In genomic region chr14:54556535-54556934, GRCh38 we compare ENCODE assay signal across 1 cellular context.
A peak's percentile ranks its signal among the peaks of the same experiment; 100 is the strongest.
TF ChIP-seq lines count a peak whose summit lies in the region.

No MANE protein-coding gene starts in this region.

TF ChIP-seq in HepG2, 621 proteins besides CTCF, POLR2A, EP300 and RAD21 (continued from another document and continues in another):
- no peak for TF ChIP-seq UBTF (CRISPR knock-in tag; IDR thresholded peaks at IDR 0.05)
- no peak for TF ChIP-seq ZSCAN30 (CRISPR knock-in tag; IDR thresholded peaks at IDR 0.05)
- no peak for TF ChIP-seq ZNF816 (CRISPR knock-in tag; IDR thresholded peaks at IDR 0.05; ENCODE audit: borderline replicate concordance)
- TF ChIP-seq NFKBIZ (CRISPR knock-in tag; IDR thresholded peaks at IDR 0.05) = no peak
- TF ChIP-seq SIN3B (IDR thresholded peaks at IDR 0.05; ENCODE audit: low read length) = no peak
- TF ChIP-seq ZFP41 (CRISPR knock-in tag; IDR thresholded peaks at IDR 0.05; ENCODE audit: borderline replicate concordance) = no peak
- no peak for TF ChIP-seq CCAR2 (optimal IDR thresholded peaks at IDR 0.05; ENCODE audit: low read depth, low read length)
- no peak for TF ChIP-seq SETDB1 (CRISPR knock-in tag; IDR thresholded peaks at IDR 0.05; ENCODE audit: borderline replicate concordance)
- TF ChIP-seq, protein P1, sequence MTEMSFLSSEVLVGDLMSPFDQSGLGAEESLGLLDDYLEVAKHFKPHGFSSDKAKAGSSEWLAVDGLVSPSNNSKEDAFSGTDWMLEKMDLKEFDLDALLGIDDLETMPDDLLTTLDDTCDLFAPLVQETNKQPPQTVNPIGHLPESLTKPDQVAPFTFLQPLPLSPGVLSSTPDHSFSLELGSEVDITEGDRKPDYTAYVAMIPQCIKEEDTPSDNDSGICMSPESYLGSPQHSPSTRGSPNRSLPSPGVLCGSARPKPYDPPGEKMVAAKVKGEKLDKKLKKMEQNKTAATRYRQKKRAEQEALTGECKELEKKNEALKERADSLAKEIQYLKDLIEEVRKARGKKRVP (CRISPR knock-in tag; IDR thresholded peaks at IDR 0.05) = peak; percentile 92 to 100
- peak; percentile 71; the same call in 1 of the 2 replicates for TF ChIP-seq ZMYM4 (CRISPR knock-in tag; IDR thresholded peaks at IDR 0.05)
- TF ChIP-seq ZNF225 (CRISPR knock-in tag; IDR thresholded peaks at IDR 0.05) = no peak
- TF ChIP-seq FOXP1 (IDR thresholded peaks at IDR 0.05) = no peak
- no peak for TF ChIP-seq FOXP1 (CRISPR knock-in tag; IDR thresholded peaks at IDR 0.05)
- TF ChIP-seq, protein P2, sequence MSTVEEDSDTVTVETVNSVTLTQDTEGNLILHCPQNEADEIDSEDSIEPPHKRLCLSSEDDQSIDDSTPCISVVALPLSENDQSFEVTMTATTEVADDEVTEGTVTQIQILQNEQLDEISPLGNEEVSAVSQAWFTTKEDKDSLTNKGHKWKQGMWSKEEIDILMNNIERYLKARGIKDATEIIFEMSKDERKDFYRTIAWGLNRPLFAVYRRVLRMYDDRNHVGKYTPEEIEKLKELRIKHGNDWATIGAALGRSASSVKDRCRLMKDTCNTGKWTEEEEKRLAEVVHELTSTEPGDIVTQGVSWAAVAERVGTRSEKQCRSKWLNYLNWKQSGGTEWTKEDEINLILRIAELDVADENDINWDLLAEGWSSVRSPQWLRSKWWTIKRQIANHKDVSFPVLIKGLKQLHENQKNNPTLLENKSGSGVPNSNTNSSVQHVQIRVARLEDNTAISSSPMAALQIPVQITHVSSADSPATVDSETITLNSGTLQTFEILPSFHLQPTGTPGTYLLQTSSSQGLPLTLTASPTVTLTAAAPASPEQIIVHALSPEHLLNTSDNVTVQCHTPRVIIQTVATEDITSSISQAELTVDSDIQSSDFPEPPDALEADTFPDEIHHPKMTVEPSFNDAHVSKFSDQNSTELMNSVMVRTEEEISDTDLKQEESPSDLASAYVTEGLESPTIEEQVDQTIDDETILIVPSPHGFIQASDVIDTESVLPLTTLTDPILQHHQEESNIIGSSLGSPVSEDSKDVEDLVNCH (CRISPR knock-in tag; IDR thresholded peaks at IDR 0.05) = no peak
- no peak for TF ChIP-seq ZFAT (CRISPR knock-in tag; conservative IDR thresholded peaks at IDR 0.05)
- no peak for TF ChIP-seq SNRNP70 (IDR thresholded peaks at IDR 0.05; ENCODE audit: low read depth, low read length)
- no peak for TF ChIP-seq KLF9 (CRISPR knock-in tag; IDR thresholded peaks at IDR 0.05; ENCODE audit: low read depth)
- no peak for TF ChIP-seq ZFP62 (CRISPR knock-in tag; IDR thresholded peaks at IDR 0.05)
- 0 out of 2 replicates have a peak, but pooled peaks have one; percentile 27 for TF ChIP-seq GLMP (CRISPR knock-in tag; IDR thresholded peaks at IDR 0.05; ENCODE audit: borderline replicate concordance)
- no peak for TF ChIP-seq ZNF275 (CRISPR knock-in tag; IDR thresholded peaks at IDR 0.05; ENCODE audit: borderline replicate concordance)
- TF ChIP-seq ZBTB4 (CRISPR knock-in tag; IDR thresholded peaks at IDR 0.05; ENCODE audit: borderline replicate concordance) = 0 out of 2 replicates have a peak, but pooled peaks have one; percentile 12
- TF ChIP-seq MAFK (conservative IDR thresholded peaks at IDR 0.05 in 1 of 2, IDR thresholded peaks at IDR 0.05 in 1 of 2; ENCODE audit: low read length in 2 of 2) = no peak
- TF ChIP-seq, protein P3, sequence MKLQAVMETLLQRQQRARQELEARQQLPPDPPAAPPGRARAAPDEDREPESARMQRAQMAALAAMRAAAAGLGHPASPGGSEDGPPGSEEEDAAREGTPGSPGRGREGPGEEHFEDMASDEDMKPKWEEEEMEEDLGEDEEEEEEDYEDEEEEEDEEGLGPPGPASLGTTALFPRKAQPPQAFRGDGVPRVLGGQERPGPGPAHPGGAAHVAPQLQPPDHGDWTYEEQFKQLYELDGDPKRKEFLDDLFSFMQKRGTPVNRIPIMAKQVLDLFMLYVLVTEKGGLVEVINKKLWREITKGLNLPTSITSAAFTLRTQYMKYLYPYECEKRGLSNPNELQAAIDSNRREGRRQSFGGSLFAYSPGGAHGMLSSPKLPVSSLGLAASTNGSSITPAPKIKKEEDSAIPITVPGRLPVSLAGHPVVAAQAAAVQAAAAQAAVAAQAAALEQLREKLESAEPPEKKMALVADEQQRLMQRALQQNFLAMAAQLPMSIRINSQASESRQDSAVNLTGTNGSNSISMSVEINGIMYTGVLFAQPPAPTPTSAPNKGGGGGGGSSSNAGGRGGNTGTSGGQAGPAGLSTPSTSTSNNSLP (IDR thresholded peaks at IDR 0.05; ENCODE audit: low read depth, low read length) = no peak
- 0 out of 2 replicates have a peak, but pooled peaks have one; percentile 34 for TF ChIP-seq ZNF792 (CRISPR knock-in tag; IDR thresholded peaks at IDR 0.05)
- no peak for TF ChIP-seq SMAD1 (CRISPR knock-in tag; IDR thresholded peaks at IDR 0.05; ENCODE audit: borderline replicate concordance, low read depth)
- TF ChIP-seq, protein P4, sequence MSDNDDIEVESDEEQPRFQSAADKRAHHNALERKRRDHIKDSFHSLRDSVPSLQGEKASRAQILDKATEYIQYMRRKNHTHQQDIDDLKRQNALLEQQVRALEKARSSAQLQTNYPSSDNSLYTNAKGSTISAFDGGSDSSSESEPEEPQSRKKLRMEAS (IDR thresholded peaks at IDR 0.05) = no peak; the same call in 1 of the 2 replicates
- TF ChIP-seq, protein P5, sequence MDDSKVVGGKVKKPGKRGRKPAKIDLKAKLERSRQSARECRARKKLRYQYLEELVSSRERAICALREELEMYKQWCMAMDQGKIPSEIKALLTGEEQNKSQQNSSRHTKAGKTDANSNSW (CRISPR knock-in tag; IDR thresholded peaks at IDR 0.05; ENCODE audit: borderline replicate concordance) = no peak
- no peak for TF ChIP-seq ZFP36 (IDR thresholded peaks at IDR 0.05; ENCODE audit: borderline replicate concordance, low read depth, low read length, partially characterized antibody)
- no peak for TF ChIP-seq SRSF4 (IDR thresholded peaks at IDR 0.05; ENCODE audit: low read depth, low read length, poor library complexity, severe bottlenecking)
- no peak for TF ChIP-seq KLF15 (CRISPR knock-in tag; IDR thresholded peaks at IDR 0.05; ENCODE audit: borderline replicate concordance)
- no peak for TF ChIP-seq SRF (IDR thresholded peaks at IDR 0.05; ENCODE audit: low read depth, low read length)
- TF ChIP-seq PHB2 (IDR thresholded peaks at IDR 0.05; ENCODE audit: partially characterized antibody) = no peak
- TF ChIP-seq ARNT2 (CRISPR knock-in tag; IDR thresholded peaks at IDR 0.05; ENCODE audit: low read depth) = no peak
- TF ChIP-seq, protein P6, sequence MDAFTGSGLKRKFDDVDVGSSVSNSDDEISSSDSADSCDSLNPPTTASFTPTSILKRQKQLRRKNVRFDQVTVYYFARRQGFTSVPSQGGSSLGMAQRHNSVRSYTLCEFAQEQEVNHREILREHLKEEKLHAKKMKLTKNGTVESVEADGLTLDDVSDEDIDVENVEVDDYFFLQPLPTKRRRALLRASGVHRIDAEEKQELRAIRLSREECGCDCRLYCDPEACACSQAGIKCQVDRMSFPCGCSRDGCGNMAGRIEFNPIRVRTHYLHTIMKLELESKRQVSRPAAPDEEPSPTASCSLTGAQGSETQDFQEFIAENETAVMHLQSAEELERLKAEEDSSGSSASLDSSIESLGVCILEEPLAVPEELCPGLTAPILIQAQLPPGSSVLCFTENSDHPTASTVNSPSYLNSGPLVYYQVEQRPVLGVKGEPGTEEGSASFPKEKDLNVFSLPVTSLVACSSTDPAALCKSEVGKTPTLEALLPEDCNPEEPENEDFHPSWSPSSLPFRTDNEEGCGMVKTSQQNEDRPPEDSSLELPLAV (CRISPR knock-in tag; conservative IDR thresholded peaks at IDR 0.05; ENCODE audit: low read depth) = no peak
- TF ChIP-seq RFX1 (IDR thresholded peaks at IDR 0.05) = no peak
- no peak for TF ChIP-seq ZNF674 (CRISPR knock-in tag; IDR thresholded peaks at IDR 0.05; ENCODE audit: low read depth)
- TF ChIP-seq SOX13 (IDR thresholded peaks at IDR 0.05) = no peak
- TF ChIP-seq SOX13 (CRISPR knock-in tag; conservative IDR thresholded peaks at IDR 0.05 in 1 of 2, IDR thresholded peaks at IDR 0.05 in 1 of 2) = peak in 1 of 2 experiments; percentile 54; a peak in 2 of 4 replicates
- TF ChIP-seq, protein P7, sequence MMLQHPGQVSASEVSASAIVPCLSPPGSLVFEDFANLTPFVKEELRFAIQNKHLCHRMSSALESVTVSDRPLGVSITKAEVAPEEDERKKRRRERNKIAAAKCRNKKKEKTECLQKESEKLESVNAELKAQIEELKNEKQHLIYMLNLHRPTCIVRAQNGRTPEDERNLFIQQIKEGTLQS (CRISPR knock-in tag; IDR thresholded peaks at IDR 0.05) = peak; percentile 87
- peak; percentile 71; the same call in 1 of the 2 replicates for TF ChIP-seq TRIM24 (CRISPR knock-in tag; IDR thresholded peaks at IDR 0.05)
- TF ChIP-seq RARG (CRISPR knock-in tag; IDR thresholded peaks at IDR 0.05; ENCODE audit: low read depth) = no peak
- TF ChIP-seq STAG1 (CRISPR knock-in tag; IDR thresholded peaks at IDR 0.05) = no peak
- 0 out of 2 replicates have a peak, but pooled peaks have one; percentile 39 for TF ChIP-seq KDM3A (CRISPR knock-in tag; IDR thresholded peaks at IDR 0.05; ENCODE audit: low read depth)
- no peak for TF ChIP-seq ZNF720 (CRISPR knock-in tag; IDR thresholded peaks at IDR 0.05)
- TF ChIP-seq TBX3 (IDR thresholded peaks at IDR 0.05; ENCODE audit: borderline replicate concordance) = no peak
- 0 out of 2 replicates have a peak, but pooled peaks have one; percentile 35 for TF ChIP-seq ZBTB25 (CRISPR knock-in tag; IDR thresholded peaks at IDR 0.05)
- TF ChIP-seq, protein P8, sequence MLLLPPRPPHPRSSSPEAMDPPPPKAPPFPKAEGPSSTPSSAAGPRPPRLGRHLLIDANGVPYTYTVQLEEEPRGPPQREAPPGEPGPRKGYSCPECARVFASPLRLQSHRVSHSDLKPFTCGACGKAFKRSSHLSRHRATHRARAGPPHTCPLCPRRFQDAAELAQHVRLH (CRISPR knock-in tag; IDR thresholded peaks at IDR 0.05; ENCODE audit: borderline replicate concordance, low read depth) = peak; percentile 72; the same call in 1 of the 2 replicates
- TF ChIP-seq ZBTB21 (CRISPR knock-in tag; IDR thresholded peaks at IDR 0.05) = no peak
- no peak for TF ChIP-seq CHCHD3 (CRISPR knock-in tag; IDR thresholded peaks at IDR 0.05)
- peak; percentile 49; the same call in 1 of the 2 replicates for TF ChIP-seq MYC (CRISPR knock-in tag; IDR thresholded peaks at IDR 0.05; ENCODE audit: borderline replicate concordance)
